In the genomic region with DNA sequence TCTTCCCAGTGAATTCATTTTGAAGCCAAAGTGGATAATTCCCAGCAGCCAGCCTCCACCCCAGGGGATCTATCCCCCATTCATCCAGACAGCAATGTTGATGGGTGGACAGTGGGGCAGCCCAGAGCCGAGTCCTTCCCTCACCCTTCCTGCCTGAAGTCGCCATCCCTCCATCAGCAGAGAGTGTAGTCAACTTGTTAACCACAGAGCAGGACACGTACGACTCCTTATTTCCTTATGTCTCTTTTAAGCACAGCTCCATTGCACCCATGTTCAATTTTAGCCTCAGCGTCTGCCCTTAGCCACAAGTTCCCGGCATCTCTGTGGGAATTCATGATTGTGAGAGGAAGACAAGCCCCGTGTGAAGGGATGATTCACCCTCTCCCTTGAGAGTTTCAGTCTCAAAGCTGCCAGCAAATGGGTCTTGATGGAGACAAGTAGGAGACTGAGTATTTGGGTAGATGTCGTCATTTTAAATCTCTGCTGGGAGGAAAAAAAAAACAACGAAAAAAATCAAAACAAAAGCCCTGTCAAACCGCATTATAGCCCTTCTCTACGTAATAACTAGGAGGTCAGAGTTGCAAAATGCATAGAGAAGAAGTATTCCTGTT, we compare ENCODE assay signal across 8 cellular contexts. TPM values are rescaled to one million over a fixed set of nuclear protein-coding genes. Genes with fewer than 3 reads are reported as not detected.
DNase-seq lines count a peak whose midpoint lies in the region; ATAC-seq, FAIRE-seq and TF ChIP-seq lines count a peak whose summit lies in the region.

No MANE protein-coding gene starts in this region.

- H3K79me2 ChIP-seq in neural progenitor cell (ENCODE audit: low read depth), result no peaks in the 10 kb centered on the region

- H3K27me3 ChIP-seq in BE2C (no peaks in the 10 kb centered on the region), neural progenitor cell (no peaks in the 10 kb centered on the region)

- peak overlapping the region; percentile 19 for H3K27ac Mint-ChIP-seq in neural progenitor cell

- no peak overlapping the region for H3K9ac ChIP-seq in neural progenitor cell

- H3K27me3 Mint-ChIP-seq in neural progenitor cell (ENCODE audit: insufficient read depth, low read depth), result peaks cover 6% of the 10 kb centered on the region

- H2AFZ ChIP-seq in neural progenitor cell (replicated peaks), result no peak overlapping the region

- H3K4me3 ChIP-seq in BE2C (ENCODE audit: low read depth, low read length) (peak overlapping the region; percentile 31), neural progenitor cell (no peak overlapping the region)

- H3K27ac ChIP-seq in neural progenitor cell, result no peak overlapping the region

- H3K36me3 ChIP-seq in BE2C (no peaks in the 10 kb centered on the region), neural progenitor cell (no peaks in the 10 kb centered on the region)

- no peak overlapping the region for H3K4me2 ChIP-seq in neural progenitor cell

- H3K4me3 Mint-ChIP-seq in neural progenitor cell, result no peak overlapping the region

- ATAC-seq in GM18909 (IDR thresholded peaks at IDR 0.05; ENCODE audit: poor library complexity, unreplicated experiment) (no peak), HG02870 (IDR thresholded peaks at IDR 0.05; ENCODE audit: unreplicated experiment) (no peak)

- H3K4me1 Mint-ChIP-seq in neural progenitor cell, result no peaks in the 10 kb centered on the region

- H4K20me1 ChIP-seq in neural progenitor cell (ENCODE audit: low read depth), result no peaks in the 10 kb centered on the region

- H3K9me3 Mint-ChIP-seq in neural progenitor cell, result peaks cover 7% of the 10 kb centered on the region

- no peak for TF ChIP-seq CTCF in BE2C (IDR thresholded peaks at IDR 0.05; ENCODE audit: low read depth, low read length)
- no peak for TF ChIP-seq CTCF in neural progenitor cell (IDR thresholded peaks at IDR 0.05)

- H3K4me1 ChIP-seq in BE2C, result peaks cover 4% of the 10 kb centered on the region
- no peaks in the 10 kb centered on the region for H3K4me1 ChIP-seq in neural progenitor cell

- H3K9me3 ChIP-seq in BE2C, result no peaks in the 10 kb centered on the region
- no peaks in the 10 kb centered on the region for H3K9me3 ChIP-seq in neural progenitor cell (ENCODE audit: low read depth)

- DNase-seq in BE2C (no peak), HS-27A (ENCODE audit: low read depth) (peak; percentile 59), brain pericyte (ENCODE audit: low read depth, low spot score) (peak; percentile 99), neural progenitor cell (ENCODE audit: low spot score) (no peak), NCI-H1930 (lab: John Stamatoyannopoulos, UW) (no peak), frontal cortex (ENCODE audit: low spot score in 2 of 2) (no peak)

- FAIRE-seq in frontal cortex (lab: Jason Lieb, UNC), result no peak

- peaks cover 4% of the 10 kb centered on the region for H3K36me3 Mint-ChIP-seq in neural progenitor cell

- H3F3A ChIP-seq in neural progenitor cell (ENCODE audit: low read depth), result peaks cover 19% of the 10 kb centered on the region

RNA-seq across cellular contexts. Expression of a gene that starts 58.3 kb away (rescaled TPM):
- polyA plus RNA-seq in BE2C (2012; ENCODE audit: insufficient read depth, insufficient read length, low read depth), result not detected
- total RNA-seq in neural progenitor cell (ENCODE audit: low replicate concordance) (0.06 TPM in 1 of 2 replicates, not detected in the other), frontal cortex (0.82 TPM)

Comparison
In these comparisons a context has a peak if more than half of its experiments do, and no peak if none do; other contexts are left out.
1. DNase-seq: peak in HS-27A (single experiment) and brain pericyte (single experiment); none in BE2C (single experiment), neural progenitor cell (single experiment), NCI-H1930 (0 of 2) and frontal cortex (0 of 2).